ENCODE assay signal across 16 cellular contexts in the genomic region with DNA sequence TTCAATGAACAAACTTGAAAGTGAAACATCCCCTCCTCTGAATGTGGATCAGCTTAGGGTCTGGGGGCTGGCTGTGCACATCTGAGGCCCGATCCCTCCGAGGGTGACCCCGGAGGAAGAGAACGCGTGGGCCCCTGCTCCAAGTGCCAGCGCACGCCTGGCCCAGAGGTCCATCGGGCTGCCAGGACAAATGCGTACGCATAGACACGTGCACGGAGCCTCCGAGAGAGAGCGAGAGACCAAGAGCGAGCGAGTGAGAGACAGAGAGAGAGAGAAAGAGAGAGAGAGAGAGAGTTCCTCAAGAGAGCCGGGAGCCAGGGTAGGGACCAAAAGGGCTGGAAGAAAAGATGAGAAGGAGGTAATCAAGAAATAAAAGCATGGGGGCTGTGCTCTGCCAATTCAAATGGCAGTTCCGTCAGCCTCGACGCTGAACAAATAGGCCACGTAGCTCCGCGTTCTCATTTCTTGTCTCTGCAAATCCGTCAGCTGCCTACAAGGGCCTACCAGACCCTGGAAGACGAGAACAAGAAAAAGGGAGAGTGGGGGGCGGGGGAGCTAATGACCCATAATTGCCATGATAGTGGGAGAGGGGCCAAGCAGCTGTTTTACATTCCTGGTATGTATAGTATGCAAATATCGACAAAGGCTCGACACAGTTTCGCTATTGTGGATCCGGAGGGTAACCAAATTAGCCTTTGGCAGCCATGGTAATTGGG.
DNase-seq lines count a peak whose midpoint lies in the region; ATAC-seq and TF ChIP-seq lines count a peak whose summit lies in the region.
"Had no signal": no experiment of that assay in that cellular context is flagged by ENCODE, and none has a peak within 500 bp of the region (broad histone marks: within the 10 kb centered on the region; RNA-seq: fewer than 3 reads in every experiment).

No MANE protein-coding gene starts in this region.

- H3K4me3 Mint-ChIP-seq in CD4-positive, alpha-beta T cell, result peak overlapping the region; percentile 0
- H3K4me3 Mint-ChIP-seq in glutamatergic neuron (ENCODE audit: unreplicated experiment) (peak overlapping the region; percentile 31), nephron (peak overlapping the region; percentile 6 to 30 (median 7))

- POLR2A ChIA-PET in CD4-positive, alpha-beta T cell (lab: Charles Lee), result no interaction called here

- 13 to 30% (median 17%) methylated on average over 30 of the region's 30 CpGs for WGBS in spleen, 5 donors

- peaks cover 9% of the 10 kb centered on the region for H3K9me3 Mint-ChIP-seq in CD4-positive, alpha-beta T cell
- peaks cover 7% of the 10 kb centered on the region for H3K9me3 Mint-ChIP-seq in glutamatergic neuron (ENCODE audit: unreplicated experiment)
- H3K9me3 Mint-ChIP-seq in nephron, result no peaks in the 10 kb centered on the region

- TF ChIP-seq CTCF in CD4-positive, alpha-beta T cell (IDR thresholded peaks at IDR 0.05), result no peak
- TF ChIP-seq CTCF in glutamatergic neuron (IDR thresholded peaks at IDR 0.05; ENCODE audit: partially characterized antibody, unreplicated experiment), result no peak
- TF ChIP-seq CTCF in nephron (IDR thresholded peaks at IDR 0.05; ENCODE audit: unreplicated experiment in 3 of 3), result no peak
- TF ChIP-seq CTCF in spleen (IDR thresholded peaks at IDR 0.05 in 8 of 11, conservative IDR thresholded peaks at IDR 0.05 in 3 of 11), result no peak

- no peak for ATAC-seq in CD4-positive, alpha-beta T cell (ENCODE audit: poor library complexity)
- ATAC-seq in HG03196 (IDR thresholded peaks at IDR 0.05; ENCODE audit: unreplicated experiment), result no peak
- ATAC-seq in GM21717 (IDR thresholded peaks at IDR 0.05; ENCODE audit: unreplicated experiment), result no peak
- no peak for ATAC-seq in HG03025 (IDR thresholded peaks at IDR 0.05; ENCODE audit: low FRiP score, unreplicated experiment)

- no peak for TF ChIP-seq POLR2A in spleen (IDR thresholded peaks at IDR 0.05)

- no peak overlapping the region for H3K27ac ChIP-seq in CD4-positive, alpha-beta T cell (ENCODE audit: low read depth, low read length)
- H3K27ac ChIP-seq in spleen, result no peak overlapping the region

- no peaks in the 10 kb centered on the region for H3K36me3 ChIP-seq in spleen

- H3K27me3 ChIP-seq in CD4-positive, alpha-beta T cell (ENCODE audit: control insufficient read depth, insufficient read depth, low read length), result no peaks in the 10 kb centered on the region
- H3K27me3 ChIP-seq in spleen (replicated peaks in 1 of 7), result peaks cover 0 to 41% (median 0%) of the 10 kb centered on the region in 7 donors

- CTCF ChIA-PET in CD4-positive, alpha-beta T cell (lab: Charles Lee), result no interaction called here

- H3K4me3 ChIP-seq in spleen, result no peak overlapping the region

- peaks cover 9% of the 10 kb centered on the region for H3K4me1 Mint-ChIP-seq in CD4-positive, alpha-beta T cell (ENCODE audit: low read depth)
- H3K4me1 Mint-ChIP-seq in glutamatergic neuron (ENCODE audit: low read depth, unreplicated experiment), result peaks cover 39% of the 10 kb centered on the region
- peaks cover 16% of the 10 kb centered on the region for H3K4me1 Mint-ChIP-seq in nephron

- H3K27ac Mint-ChIP-seq in CD4-positive, alpha-beta T cell, result no peak overlapping the region
- H3K27ac Mint-ChIP-seq in glutamatergic neuron (ENCODE audit: unreplicated experiment) (peak overlapping the region; percentile 19), nephron (peak overlapping the region in 1 of 3 experiments; percentile 28)

- H3K36me3 Mint-ChIP-seq in CD4-positive, alpha-beta T cell (ENCODE audit: low read depth), result no peaks in the 10 kb centered on the region
- H3K36me3 Mint-ChIP-seq in glutamatergic neuron (ENCODE audit: unreplicated experiment) (no peaks in the 10 kb centered on the region), nephron (ENCODE audit: low read depth) (no peaks in the 10 kb centered on the region)

- H3K27me3 Mint-ChIP-seq in CD4-positive, alpha-beta T cell, result peaks cover 41% of the 10 kb centered on the region
- peaks cover 4% of the 10 kb centered on the region for H3K27me3 Mint-ChIP-seq in glutamatergic neuron (ENCODE audit: unreplicated experiment)
- peaks cover 12% of the 10 kb centered on the region for H3K27me3 Mint-ChIP-seq in nephron (ENCODE audit: low read depth)

- peaks cover 0 to 9% (median 0%) of the 10 kb centered on the region in 6 donors for H3K4me1 ChIP-seq in spleen

- H3K9me3 ChIP-seq in CD4-positive, alpha-beta T cell (ENCODE audit: control insufficient read depth, low read length), result no peaks in the 10 kb centered on the region
- H3K9me3 ChIP-seq in spleen, result no peaks in the 10 kb centered on the region

- intact Hi-C loops in CD4-positive, alpha-beta T cell (cut with DNase I, micrococcal nuclease), result no loop called here
- intact Hi-C loops in spleen (cut with DNase I; ENCODE audit: low total_unique reads), result no loop called here

- no peak for DNase-seq in CD4-positive, alpha-beta T cell
- DNase-seq in NCI-H1105 treated with DMSO at 0.1 percent for 48 hours (lab: John Stamatoyannopoulos, UW), result peak; percentile 63
- peak; percentile 24 for DNase-seq in glutamatergic neuron
- DNase-seq in spleen, result no peak
- DNase-seq: activated CD4-positive, alpha-beta T cell treated with anti-CD3 and anti-CD28 coated beads for 48 hours; Calu3; central memory CD4-positive, alpha-beta T cell; Kasumi-1; midbrain; NCI-H146; NCI-H446; T-helper 9 cell had no signal

Comparison
In these comparisons a context has a peak if more than half of its experiments do, and no peak if none do; other contexts are left out.
1. DNase-seq: peak in NCI-H1105 treated with DMSO at 0.1 percent for 48 hours (single experiment) and glutamatergic neuron (single experiment); none in CD4-positive, alpha-beta T cell (0 of 10) and spleen (single experiment).
2. Peak in every context shown above with its lines, with median percentiles within 50 percentile points of each other: H3K4me3 Mint-ChIP-seq.